37 cellular contexts compared by ENCODE assay signal in genomic region chr15:43317566-43318184, GRCh38. TPM values are rescaled to one million over a fixed set of nuclear protein-coding genes. Genes with fewer than 3 reads are reported as not detected.
DNase-seq lines count a peak whose midpoint lies in the region; FAIRE-seq and TF ChIP-seq lines count a peak whose summit lies in the region.
"Had no signal": no experiment of that assay in that cellular context is flagged by ENCODE, and none has a peak within 500 bp of the region (broad histone marks: within the 10 kb centered on the region; RNA-seq: fewer than 3 reads in every experiment).

No MANE protein-coding gene starts in this region.

- peak; percentile 98 for TF ChIP-seq EP300 in Ishikawa (IDR thresholded peaks at IDR 0.05; ENCODE audit: borderline replicate concordance)

- DNase-seq in RCC 7860 (ENCODE audit: low spot score), result peak; percentile 65
- DNase-seq in iPS-NIHi11 (ENCODE audit: low spot score), result peak; percentile 33
- peak; percentile 30 for DNase-seq in retina
- DNase-seq in NCI-H1694 (lab: John Stamatoyannopoulos, UW), result no peak
- DNase-seq in cerebellum (ENCODE audit: low spot score), result no peak
- DNase-seq in GDM1 (lab: John Stamatoyannopoulos, UW), result no peak
- DNase-seq: activated B cell treated with CpG ODN at 0.5 μM for 24 hours; activated CD4-positive, alpha-beta T cell treated with anti-CD3 and anti-CD28 coated beads, Interleukin-2, amount 10 ng/mL, durations not matched to agents 7 days and 5 days; activated effector memory CD4-positive, alpha-beta T cell treated with Interleukin-2 at 50 U/mL for 16 hours; C1 segment of cervical spinal cord; Caco-2; effector CD4-positive, alpha-beta T cell; glutamatergic neuron; KG1; lower lobe of right lung; MG63; midbrain; naive thymus-derived CD8-positive, alpha-beta T cell; NCI-H1105 treated with DMSO at 0.1 percent for 48 hours; NCI-H2081 treated with DMSO at 0.1 percent for 48 hours; NCI-H2227 treated with DMSO at 0.1 percent for 48 hours; NCI-H82; nucleus accumbens; psoas muscle; RPMI8226; SJCRH30; stimulated activated CD4-positive, alpha-beta T cell treated with anti-CD3 and anti-CD28 coated beads, Interleukin-15, amount 100 ng/mL, for 24 hours; stimulated activated CD4-positive, alpha-beta T cell treated with anti-CD3 and anti-CD28 coated beads, Interleukin-4, amount 100 ng/mL, for 4 hours; T-helper 1 cell had no signal

- peak; percentile 83 for FAIRE-seq in RCC 7860 (lab: Jason Lieb, UNC)
- FAIRE-seq: colon, GM18507, H54, islet of Langerhans had no signal

- TF ChIP-seq RAD21 in Ishikawa (IDR thresholded peaks at IDR 0.05; ENCODE audit: low read depth), result peak; percentile 25

TF ChIP-seq in Ishikawa, 13 proteins besides CTCF, POLR2A, EP300 and RAD21:
- TF ChIP-seq, protein P1, sequence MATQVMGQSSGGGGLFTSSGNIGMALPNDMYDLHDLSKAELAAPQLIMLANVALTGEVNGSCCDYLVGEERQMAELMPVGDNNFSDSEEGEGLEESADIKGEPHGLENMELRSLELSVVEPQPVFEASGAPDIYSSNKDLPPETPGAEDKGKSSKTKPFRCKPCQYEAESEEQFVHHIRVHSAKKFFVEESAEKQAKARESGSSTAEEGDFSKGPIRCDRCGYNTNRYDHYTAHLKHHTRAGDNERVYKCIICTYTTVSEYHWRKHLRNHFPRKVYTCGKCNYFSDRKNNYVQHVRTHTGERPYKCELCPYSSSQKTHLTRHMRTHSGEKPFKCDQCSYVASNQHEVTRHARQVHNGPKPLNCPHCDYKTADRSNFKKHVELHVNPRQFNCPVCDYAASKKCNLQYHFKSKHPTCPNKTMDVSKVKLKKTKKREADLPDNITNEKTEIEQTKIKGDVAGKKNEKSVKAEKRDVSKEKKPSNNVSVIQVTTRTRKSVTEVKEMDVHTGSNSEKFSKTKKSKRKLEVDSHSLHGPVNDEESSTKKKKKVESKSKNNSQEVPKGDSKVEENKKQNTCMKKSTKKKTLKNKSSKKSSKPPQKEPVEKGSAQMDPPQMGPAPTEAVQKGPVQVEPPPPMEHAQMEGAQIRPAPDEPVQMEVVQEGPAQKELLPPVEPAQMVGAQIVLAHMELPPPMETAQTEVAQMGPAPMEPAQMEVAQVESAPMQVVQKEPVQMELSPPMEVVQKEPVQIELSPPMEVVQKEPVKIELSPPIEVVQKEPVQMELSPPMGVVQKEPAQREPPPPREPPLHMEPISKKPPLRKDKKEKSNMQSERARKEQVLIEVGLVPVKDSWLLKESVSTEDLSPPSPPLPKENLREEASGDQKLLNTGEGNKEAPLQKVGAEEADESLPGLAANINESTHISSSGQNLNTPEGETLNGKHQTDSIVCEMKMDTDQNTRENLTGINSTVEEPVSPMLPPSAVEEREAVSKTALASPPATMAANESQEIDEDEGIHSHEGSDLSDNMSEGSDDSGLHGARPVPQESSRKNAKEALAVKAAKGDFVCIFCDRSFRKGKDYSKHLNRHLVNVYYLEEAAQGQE (IDR thresholded peaks at IDR 0.05; ENCODE audit: low read depth), result no peak
- 0 out of 2 replicates have a peak, but pooled peaks have one; percentile 6 for TF ChIP-seq TAF1 (IDR thresholded peaks at IDR 0.05; ENCODE audit: low read depth)
- TF ChIP-seq TEAD4 (IDR thresholded peaks at IDR 0.05), result peak; percentile 98
- TF ChIP-seq CEBPB (IDR thresholded peaks at IDR 0.05), result peak; percentile 83
- no peak for TF ChIP-seq ZBTB7A (IDR thresholded peaks at IDR 0.05; ENCODE audit: low read depth)
- TF ChIP-seq CREB1 (IDR thresholded peaks at IDR 0.05; ENCODE audit: low read depth), result no peak
- TF ChIP-seq YY1 (IDR thresholded peaks at IDR 0.05; ENCODE audit: low read depth), result peak; percentile 68
- peak; percentile 84 for TF ChIP-seq NFIC (IDR thresholded peaks at IDR 0.05)
- TF ChIP-seq, protein P2, sequence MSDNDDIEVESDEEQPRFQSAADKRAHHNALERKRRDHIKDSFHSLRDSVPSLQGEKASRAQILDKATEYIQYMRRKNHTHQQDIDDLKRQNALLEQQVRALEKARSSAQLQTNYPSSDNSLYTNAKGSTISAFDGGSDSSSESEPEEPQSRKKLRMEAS (IDR thresholded peaks at IDR 0.05), result peak; percentile 66
- peak; percentile 98 for TF ChIP-seq TCF12 (IDR thresholded peaks at IDR 0.05; ENCODE audit: low read depth)
- peak; percentile 95 for TF ChIP-seq FOXM1 (IDR thresholded peaks at IDR 0.05; ENCODE audit: borderline replicate concordance, low read depth)
- no peak for TF ChIP-seq EGR1 (IDR thresholded peaks at IDR 0.05)
- TF ChIP-seq USF1 (IDR thresholded peaks at IDR 0.05), result peak; percentile 19; the same call in 1 of the 2 replicates

RNA-seq across cellular contexts. Expression of gene LCMT2, which starts 12.7 kb away (rescaled TPM):
- 12.0 TPM for total RNA-seq in cerebellum

RNA-seq across cellular contexts. Expression of gene TGM7, which starts 15.6 kb away (rescaled TPM):
- total RNA-seq in cerebellum, result not detected
- total RNA-seq: activated B cell treated with CpG ODN at 0.5 μM for 24 hours; activated CD4-positive, alpha-beta T cell treated with anti-CD3 and anti-CD28 coated beads, Interleukin-2, amount 10 ng/mL, durations not matched to agents 7 days and 5 days; activated CD8-positive, alpha-beta memory T cell treated with anti-CD3 and anti-CD28 coated beads for 36 hours; Caco-2; Daoy; lower lobe of right lung; naive thymus-derived CD8-positive, alpha-beta T cell; SJCRH30; tibial nerve had no signal

RNA-seq across cellular contexts. Expression of gene TGM5, which starts 50.9 kb away (rescaled TPM):
- total RNA-seq in cerebellum, result not detected
- total RNA-seq: activated CD4-positive, alpha-beta T cell treated with anti-CD3 and anti-CD28 coated beads, Interleukin-2, amount 10 ng/mL, durations not matched to agents 7 days and 5 days; activated CD8-positive, alpha-beta memory T cell treated with anti-CD3 and anti-CD28 coated beads for 36 hours; Caco-2; Daoy; naive thymus-derived CD8-positive, alpha-beta T cell; SJCRH30; tibial nerve had no signal

RNA-seq across cellular contexts. Expression of gene ZSCAN29, which starts 53.2 kb away (rescaled TPM):
- total RNA-seq in cerebellum, result 33.9 TPM

RNA-seq across cellular contexts. Expression of gene TUBGCP4, which starts 53.2 kb away (rescaled TPM):
- 15.9 TPM for total RNA-seq in cerebellum

Comparison
In these comparisons a context has a peak if more than half of its experiments do, and no peak if none do; other contexts are left out.
1. DNase-seq: peak in RCC 7860 (single experiment), iPS-NIHi11 (single experiment) and retina (single experiment); none in NCI-H1694 (single experiment), cerebellum (single experiment) and GDM1 (single experiment).